ENCODE assay signal across 19 cellular contexts in the genomic region with DNA sequence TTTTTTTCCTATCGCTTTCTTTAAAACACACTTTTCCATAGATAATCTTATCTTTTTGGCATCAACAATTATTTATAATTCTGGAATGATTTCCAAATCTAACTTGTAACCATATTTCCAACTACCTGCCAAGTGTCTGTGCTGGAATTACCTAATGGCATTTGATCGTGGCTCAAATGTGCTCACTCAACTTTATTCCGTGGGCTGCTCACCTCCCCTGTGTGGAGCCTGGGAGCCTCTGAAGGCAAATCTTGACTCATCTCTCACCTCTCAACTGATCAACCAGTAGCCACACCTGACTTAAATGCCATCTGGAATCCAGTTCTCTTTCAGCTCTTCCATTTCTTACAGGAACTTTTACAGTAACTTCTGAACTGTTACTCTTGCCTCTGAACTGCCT.
DNase-seq lines count a peak whose midpoint lies in the region; ATAC-seq and TF ChIP-seq lines count a peak whose summit lies in the region.
"Had no signal": no experiment of that assay in that cellular context is flagged by ENCODE, and none has a peak within 500 bp of the region (broad histone marks: within the 10 kb centered on the region; RNA-seq: fewer than 3 reads in every experiment).

No MANE protein-coding gene starts in this region.

- H3K9me3 ChIP-seq in mammary epithelial cell (replicated peaks; ENCODE audit: insufficient read depth, low read length) (no peaks in the 10 kb centered on the region), body of pancreas (no peaks in the 10 kb centered on the region)
- H3K9me3 ChIP-seq: A549; BLaER1 treated with 17β-estradiol and CSF1 and Interleukin-3, amounts not matched to agents 10 nM and 100 nM had no signal

- H3K4me1 ChIP-seq in mammary epithelial cell (ENCODE audit: insufficient read depth, low read length) (no peaks in the 10 kb centered on the region), body of pancreas (peaks cover 8% of the 10 kb centered on the region)
- H3K4me1 ChIP-seq: BLaER1 treated with 17β-estradiol and CSF1 and Interleukin-3, amounts not matched to agents 10 nM and 100 nM had no signal

- no peak overlapping the region for H3K27ac Mint-ChIP-seq in MCF 10A (ENCODE audit: low read depth, unreplicated experiment)
- H3K27ac Mint-ChIP-seq: B cell; CD4-positive, alpha-beta T cell; CD8-positive, alpha-beta T cell had no signal

- H3K4me3 Mint-ChIP-seq in MCF 10A (ENCODE audit: unreplicated experiment), result no peak overlapping the region
- H3K4me3 Mint-ChIP-seq: B cell; CD4-positive, alpha-beta T cell; CD8-positive, alpha-beta T cell had no signal

- no peaks in the 10 kb centered on the region for H4K20me1 ChIP-seq in mammary epithelial cell (ENCODE audit: insufficient read depth, low read length)
- H4K20me1 ChIP-seq: BLaER1 treated with 17β-estradiol and CSF1 and Interleukin-3, amounts not matched to agents 10 nM and 100 nM had no signal

- CTCF ChIA-PET in mammary epithelial cell (lab: Charles Lee; ENCODE audit: low non-redundant PET), result no interaction called here
- CTCF ChIA-PET in MCF 10A (lab: Yijun Ruan, JAX), result no interaction called here

- BruUV-seq in mammary epithelial cell (replicated peaks; lab: Mats Ljungman, UMichigan), result no TSS peak
- BruUV-seq in MCF 10A (replicated peaks; lab: Mats Ljungman, UMichigan), result no TSS peak

- no peaks in the 10 kb centered on the region for H3K4me1 Mint-ChIP-seq in MCF 10A (ENCODE audit: insufficient read depth, unreplicated experiment)
- H3K4me1 Mint-ChIP-seq: B cell had no signal

- H3K4me3 ChIP-seq in mammary epithelial cell (replicated peaks in 1 of 3; ENCODE audit: insufficient read depth in 1 of 3, low read depth in 2 of 3, low read length in 3 of 3), result no peak overlapping the region
- no peak overlapping the region for H3K4me3 ChIP-seq in body of pancreas
- no peak overlapping the region for H3K4me3 ChIP-seq in coronary artery
- H3K4me3 ChIP-seq: A549; BLaER1 treated with 17β-estradiol and CSF1 and Interleukin-3, amounts not matched to agents 10 nM and 100 nM had no signal

- no peaks in the 10 kb centered on the region for H3K27me3 ChIP-seq in mammary epithelial cell (ENCODE audit: insufficient read depth, low read length)
- no peaks in the 10 kb centered on the region for H3K27me3 ChIP-seq in body of pancreas
- H3K27me3 ChIP-seq: BLaER1 treated with 17β-estradiol and CSF1 and Interleukin-3, amounts not matched to agents 10 nM and 100 nM had no signal

- no peak overlapping the region for H3K27ac ChIP-seq in mammary epithelial cell (ENCODE audit: insufficient read depth, low read depth, low read length)
- H3K27ac ChIP-seq in body of pancreas, result peak overlapping the region in 1 of 4 donors; percentile 14
- H3K27ac ChIP-seq in coronary artery, result no peak overlapping the region
- H3K27ac ChIP-seq: 22Rv1; A549; BLaER1 treated with 17β-estradiol and CSF1 and Interleukin-3, amounts not matched to agents 10 nM and 100 nM; C4-2B had no signal

- DNase-seq in mammary epithelial cell (no peak), MCF 10A (ENCODE audit: unreplicated experiment) (no peak), body of pancreas (no peak), kidney tubule cell (ENCODE audit: low spot score) (peak; percentile 25), coronary artery (ENCODE audit: low spot score) (no peak)
- DNase-seq: AML-193; Caco-2; Calu3; CD4-positive, alpha-beta T cell; CD8-positive, alpha-beta T cell; DMS79 treated with DMSO at 0.1 percent for 48 hours; GF-D8 had no signal

- H3K36me3 Mint-ChIP-seq in MCF 10A (ENCODE audit: insufficient read depth, unreplicated experiment), result no peaks in the 10 kb centered on the region
- H3K36me3 Mint-ChIP-seq: CD8-positive, alpha-beta T cell had no signal

- no peaks in the 10 kb centered on the region for H3K36me3 ChIP-seq in mammary epithelial cell (ENCODE audit: insufficient read depth, low read length)
- no peaks in the 10 kb centered on the region for H3K36me3 ChIP-seq in body of pancreas (replicated peaks in 1 of 2; ENCODE audit: insufficient read depth in 1 of 2, low read depth in 2 of 2)
- H3K36me3 ChIP-seq: BLaER1 treated with 17β-estradiol and CSF1 and Interleukin-3, amounts not matched to agents 10 nM and 100 nM had no signal

- intact Hi-C loops in mammary epithelial cell (cut with micrococcal nuclease), result no loop called here
- intact Hi-C loops in MCF 10A (cut with micrococcal nuclease), result no loop called here
- intact Hi-C loops in body of pancreas (cut with DNase I), result no loop called here

- dilution Hi-C loops in mammary epithelial cell (cut with HindIII; ENCODE audit: low sequenced_read_pairs), result no loop called here

- H3K9ac ChIP-seq in mammary epithelial cell (ENCODE audit: insufficient read depth, low read length), result no peak overlapping the region
- H3K9ac ChIP-seq: BLaER1 treated with 17β-estradiol and CSF1 and Interleukin-3, amounts not matched to agents 10 nM and 100 nM had no signal

- H3K79me2 ChIP-seq in mammary epithelial cell (ENCODE audit: insufficient read depth, low read length), result no peaks in the 10 kb centered on the region

- ATAC-seq in body of pancreas (peak; percentile 48), GM18505 (IDR thresholded peaks at IDR 0.05; ENCODE audit: unreplicated experiment) (no peak), GM21786 (IDR thresholded peaks at IDR 0.05; ENCODE audit: unreplicated experiment) (no peak)
- ATAC-seq: A549; CD8-positive, alpha-beta T cell had no signal

- WGBS in mammary epithelial cell (ENCODE audit: low coverage, missing lambda C conversion rate), result 38% methylated on average over 3 of the region's 3 CpGs
- WGBS in body of pancreas, 2 donors, result 17 to 19% methylated on average over 3 of the region's 3 CpGs

- H3K4me2 ChIP-seq in mammary epithelial cell (ENCODE audit: insufficient read depth, low read depth, low read length), result no peak overlapping the region
- H3K4me2 ChIP-seq: A549; BLaER1 treated with 17β-estradiol and CSF1 and Interleukin-3, amounts not matched to agents 10 nM and 100 nM had no signal

- no peaks in the 10 kb centered on the region for H3K27me3 Mint-ChIP-seq in MCF 10A (ENCODE audit: insufficient read depth, unreplicated experiment)
- H3K27me3 Mint-ChIP-seq: B cell; CD4-positive, alpha-beta T cell had no signal

- H3K9me3 Mint-ChIP-seq in MCF 10A (ENCODE audit: unreplicated experiment), result no peaks in the 10 kb centered on the region
- H3K9me3 Mint-ChIP-seq: CD8-positive, alpha-beta T cell had no signal

- in situ Hi-C loops in mammary epithelial cell (cut with MboI; ENCODE audit: low sequenced_read_pairs in 2 of 2), result no loop called here

- POLR2A ChIA-PET in MCF 10A (lab: Yijun Ruan, JAX), result no interaction called here

- TF ChIP-seq CTCF in mammary epithelial cell (conservative IDR thresholded peaks at IDR 0.05 in 1 of 2, IDR thresholded peaks at IDR 0.05 in 1 of 2; ENCODE audit: extremely low read depth in 1 of 2, insufficient read depth in 1 of 2, low read depth in 1 of 2, low read length in 2 of 2), result no peak
- TF ChIP-seq CTCF in MCF 10A (IDR thresholded peaks at IDR 0.05; ENCODE audit: unreplicated experiment), result no peak
- no peak for TF ChIP-seq CTCF in body of pancreas (IDR thresholded peaks at IDR 0.05)
- no peak for TF ChIP-seq CTCF in coronary artery (IDR thresholded peaks at IDR 0.05)

- TF ChIP-seq POLR2A in body of pancreas (IDR thresholded peaks at IDR 0.05), result no peak
- TF ChIP-seq POLR2A in GM18505 (IDR thresholded peaks at IDR 0.05; ENCODE audit: borderline replicate concordance, extremely low read depth, insufficient read depth, insufficient read length), result no peak

- peak overlapping the region; percentile 20 for H2AFZ ChIP-seq in mammary epithelial cell (ENCODE audit: low read depth, low read length)
